1 cellular context compared by ENCODE assay signal in the genomic region with DNA sequence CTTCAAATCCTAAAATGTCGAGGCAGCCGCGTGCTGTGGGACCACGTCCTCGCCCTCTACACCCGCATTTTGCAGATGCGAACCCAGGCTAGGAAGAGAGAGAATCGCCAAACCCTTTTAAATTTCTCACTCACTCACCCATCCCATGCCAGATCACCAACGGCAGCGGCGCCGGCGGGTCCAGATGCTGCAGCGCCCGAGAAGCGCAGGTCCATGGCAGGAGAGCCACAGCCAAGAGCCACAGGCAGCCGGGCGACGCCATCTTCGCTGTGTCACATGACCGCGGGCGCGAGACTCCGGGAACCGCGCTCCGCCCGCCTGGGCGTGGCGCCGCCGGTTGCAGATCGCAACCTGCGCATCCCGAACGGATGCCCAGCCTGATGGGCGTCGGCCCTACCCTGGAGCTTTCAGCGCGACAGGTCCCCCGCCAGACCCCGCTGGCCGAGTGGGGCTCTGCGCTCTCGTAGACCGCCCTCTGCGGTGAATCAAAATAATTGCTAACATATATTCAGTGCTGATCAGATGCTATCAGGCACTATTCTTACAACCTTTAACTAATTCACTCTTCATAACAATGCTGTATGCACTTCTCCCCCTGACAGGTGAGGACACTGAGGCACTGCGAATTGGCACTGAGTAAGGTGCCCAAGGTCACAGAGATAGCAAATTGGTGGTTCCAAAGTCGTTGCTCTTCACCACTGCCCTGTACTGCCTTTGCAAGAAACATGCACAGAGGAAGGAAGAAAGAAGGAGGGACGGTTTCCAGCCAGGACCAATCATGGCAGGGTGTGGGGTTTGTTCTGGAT.
TF ChIP-seq lines count a peak whose summit lies in the region.

A gene (minus strand): TSS at position 276 of the 806 bp plus-strand sequence. CDS start 14 bp downstream, at position 262.

TF ChIP-seq in HEK293, 187 proteins besides CTCF, POLR2A, EP300 and RAD21 (continued from another document and continues in another):
- TF ChIP-seq ZNF324 (tag by site-specific recombination; IDR thresholded peaks at IDR 0.05) (peak; percentile 52), ZNF561 (tag by site-specific recombination; IDR thresholded peaks at IDR 0.05; ENCODE audit: borderline replicate concordance) (peak; percentile 74; the same call in 1 of the 2 replicates), ZNF670 (tag by site-specific recombination; IDR thresholded peaks at IDR 0.05; ENCODE audit: low read depth) (no peak), ZNF366 (tag by site-specific recombination; conservative IDR thresholded peaks at IDR 0.05) (no peak; the same call in none of the 2 replicates), YY1 (tag by site-specific recombination; IDR thresholded peaks at IDR 0.05) (peak; percentile 93), ZSCAN30 (tag by site-specific recombination; IDR thresholded peaks at IDR 0.05) (0 out of 2 replicates have a peak, but pooled peaks have one; percentile 54), ZNF660 (tag by site-specific recombination; IDR thresholded peaks at IDR 0.05) (peak; percentile 51; the same call in 1 of the 2 replicates), ZEB2 (tag by site-specific recombination; IDR thresholded peaks at IDR 0.05) (peak; percentile 95), KLF1 (tag by site-specific recombination; IDR thresholded peaks at IDR 0.05) (peak; percentile 95), ZFP69B (tag by site-specific recombination; IDR thresholded peaks at IDR 0.05) (peak; percentile 95), ZNF239 (tag by site-specific recombination; IDR thresholded peaks at IDR 0.05) (no peak), ZNF629 (tag by site-specific recombination; IDR thresholded peaks at IDR 0.05) (peak; percentile 62), ZNF843 (tag by site-specific recombination; IDR thresholded peaks at IDR 0.05) (0 out of 2 replicates have a peak, but pooled peaks have one; percentile 22), ZBTB8A (tag by site-specific recombination; IDR thresholded peaks at IDR 0.05) (peak; percentile 71), ZNF394 (tag by site-specific recombination; IDR thresholded peaks at IDR 0.05; ENCODE audit: borderline replicate concordance) (peak; percentile 38; the same call in 1 of the 2 replicates), ZBTB17 (tag by site-specific recombination; IDR thresholded peaks at IDR 0.05) (peak; percentile 95), SP3 (tag by site-specific recombination; IDR thresholded peaks at IDR 0.05) (peak; percentile 84), ZNF211 (tag by site-specific recombination; IDR thresholded peaks at IDR 0.05; ENCODE audit: low read depth) (no peak), ZNF175 (tag by site-specific recombination; IDR thresholded peaks at IDR 0.05) (no peak), YY2 (tag by site-specific recombination; IDR thresholded peaks at IDR 0.05) (peak; percentile 91), KLF7 (tag by site-specific recombination; IDR thresholded peaks at IDR 0.05; ENCODE audit: borderline replicate concordance) (peak; percentile 98), ZNF610 (tag by site-specific recombination; IDR thresholded peaks at IDR 0.05; ENCODE audit: borderline replicate concordance) (peak; percentile 67; the same call in 1 of the 2 replicates), SCRT2 (tag by site-specific recombination; IDR thresholded peaks at IDR 0.05) (peak; percentile 94), ZFP37 (tag by site-specific recombination; IDR thresholded peaks at IDR 0.05) (peak; percentile 81), IKZF3 (tag by site-specific recombination; IDR thresholded peaks at IDR 0.05) (peak; percentile 12; the same call in 1 of the 2 replicates), ZNF341 (tag by site-specific recombination; IDR thresholded peaks at IDR 0.05; ENCODE audit: low read depth) (peak; percentile 54)
- TF ChIP-seq, protein P1, sequence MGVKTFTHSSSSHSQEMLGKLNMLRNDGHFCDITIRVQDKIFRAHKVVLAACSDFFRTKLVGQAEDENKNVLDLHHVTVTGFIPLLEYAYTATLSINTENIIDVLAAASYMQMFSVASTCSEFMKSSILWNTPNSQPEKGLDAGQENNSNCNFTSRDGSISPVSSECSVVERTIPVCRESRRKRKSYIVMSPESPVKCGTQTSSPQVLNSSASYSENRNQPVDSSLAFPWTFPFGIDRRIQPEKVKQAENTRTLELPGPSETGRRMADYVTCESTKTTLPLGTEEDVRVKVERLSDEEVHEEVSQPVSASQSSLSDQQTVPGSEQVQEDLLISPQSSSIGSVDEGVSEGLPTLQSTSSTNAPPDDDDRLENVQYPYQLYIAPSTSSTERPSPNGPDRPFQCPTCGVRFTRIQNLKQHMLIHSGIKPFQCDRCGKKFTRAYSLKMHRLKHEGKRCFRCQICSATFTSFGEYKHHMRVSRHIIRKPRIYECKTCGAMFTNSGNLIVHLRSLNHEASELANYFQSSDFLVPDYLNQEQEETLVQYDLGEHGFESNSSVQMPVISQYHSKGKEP (tag by site-specific recombination; IDR thresholded peaks at IDR 0.05): peak; percentile 37; the same call in 1 of the 2 replicates
- TF ChIP-seq, protein P2, sequence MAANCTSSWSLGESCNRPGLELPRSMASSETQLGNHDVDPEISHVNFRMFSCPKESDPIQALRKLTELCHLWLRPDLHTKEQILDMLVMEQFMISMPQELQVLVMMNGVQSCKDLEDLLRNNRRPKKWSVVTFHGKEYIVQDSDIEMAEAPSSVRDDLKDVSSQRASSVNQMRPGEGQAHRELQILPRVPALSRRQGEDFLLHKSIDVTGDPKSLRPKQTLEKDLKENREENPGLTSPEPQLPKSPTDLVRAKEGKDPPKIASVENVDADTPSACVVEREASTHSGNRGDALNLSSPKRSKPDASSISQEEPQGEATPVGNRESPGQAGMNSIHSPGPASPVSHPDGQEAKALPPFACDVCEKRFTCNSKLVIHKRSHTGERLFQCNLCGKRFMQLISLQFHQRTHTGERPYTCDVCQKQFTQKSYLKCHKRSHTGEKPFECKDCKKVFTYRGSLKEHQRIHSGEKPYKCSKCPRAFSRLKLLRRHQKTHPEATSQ (tag by site-specific recombination; IDR thresholded peaks at IDR 0.05): 0 out of 2 replicates have a peak, but pooled peaks have one; percentile 40
- TF ChIP-seq, protein P3, sequence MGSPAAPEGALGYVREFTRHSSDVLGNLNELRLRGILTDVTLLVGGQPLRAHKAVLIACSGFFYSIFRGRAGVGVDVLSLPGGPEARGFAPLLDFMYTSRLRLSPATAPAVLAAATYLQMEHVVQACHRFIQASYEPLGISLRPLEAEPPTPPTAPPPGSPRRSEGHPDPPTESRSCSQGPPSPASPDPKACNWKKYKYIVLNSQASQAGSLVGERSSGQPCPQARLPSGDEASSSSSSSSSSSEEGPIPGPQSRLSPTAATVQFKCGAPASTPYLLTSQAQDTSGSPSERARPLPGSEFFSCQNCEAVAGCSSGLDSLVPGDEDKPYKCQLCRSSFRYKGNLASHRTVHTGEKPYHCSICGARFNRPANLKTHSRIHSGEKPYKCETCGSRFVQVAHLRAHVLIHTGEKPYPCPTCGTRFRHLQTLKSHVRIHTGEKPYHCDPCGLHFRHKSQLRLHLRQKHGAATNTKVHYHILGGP (tag by site-specific recombination; IDR thresholded peaks at IDR 0.05): no peak
- TF ChIP-seq, protein P4, sequence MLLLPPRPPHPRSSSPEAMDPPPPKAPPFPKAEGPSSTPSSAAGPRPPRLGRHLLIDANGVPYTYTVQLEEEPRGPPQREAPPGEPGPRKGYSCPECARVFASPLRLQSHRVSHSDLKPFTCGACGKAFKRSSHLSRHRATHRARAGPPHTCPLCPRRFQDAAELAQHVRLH (tag by site-specific recombination; IDR thresholded peaks at IDR 0.05): 0 out of 2 replicates have a peak, but pooled peaks have one; percentile 23
- TF ChIP-seq, protein P5, sequence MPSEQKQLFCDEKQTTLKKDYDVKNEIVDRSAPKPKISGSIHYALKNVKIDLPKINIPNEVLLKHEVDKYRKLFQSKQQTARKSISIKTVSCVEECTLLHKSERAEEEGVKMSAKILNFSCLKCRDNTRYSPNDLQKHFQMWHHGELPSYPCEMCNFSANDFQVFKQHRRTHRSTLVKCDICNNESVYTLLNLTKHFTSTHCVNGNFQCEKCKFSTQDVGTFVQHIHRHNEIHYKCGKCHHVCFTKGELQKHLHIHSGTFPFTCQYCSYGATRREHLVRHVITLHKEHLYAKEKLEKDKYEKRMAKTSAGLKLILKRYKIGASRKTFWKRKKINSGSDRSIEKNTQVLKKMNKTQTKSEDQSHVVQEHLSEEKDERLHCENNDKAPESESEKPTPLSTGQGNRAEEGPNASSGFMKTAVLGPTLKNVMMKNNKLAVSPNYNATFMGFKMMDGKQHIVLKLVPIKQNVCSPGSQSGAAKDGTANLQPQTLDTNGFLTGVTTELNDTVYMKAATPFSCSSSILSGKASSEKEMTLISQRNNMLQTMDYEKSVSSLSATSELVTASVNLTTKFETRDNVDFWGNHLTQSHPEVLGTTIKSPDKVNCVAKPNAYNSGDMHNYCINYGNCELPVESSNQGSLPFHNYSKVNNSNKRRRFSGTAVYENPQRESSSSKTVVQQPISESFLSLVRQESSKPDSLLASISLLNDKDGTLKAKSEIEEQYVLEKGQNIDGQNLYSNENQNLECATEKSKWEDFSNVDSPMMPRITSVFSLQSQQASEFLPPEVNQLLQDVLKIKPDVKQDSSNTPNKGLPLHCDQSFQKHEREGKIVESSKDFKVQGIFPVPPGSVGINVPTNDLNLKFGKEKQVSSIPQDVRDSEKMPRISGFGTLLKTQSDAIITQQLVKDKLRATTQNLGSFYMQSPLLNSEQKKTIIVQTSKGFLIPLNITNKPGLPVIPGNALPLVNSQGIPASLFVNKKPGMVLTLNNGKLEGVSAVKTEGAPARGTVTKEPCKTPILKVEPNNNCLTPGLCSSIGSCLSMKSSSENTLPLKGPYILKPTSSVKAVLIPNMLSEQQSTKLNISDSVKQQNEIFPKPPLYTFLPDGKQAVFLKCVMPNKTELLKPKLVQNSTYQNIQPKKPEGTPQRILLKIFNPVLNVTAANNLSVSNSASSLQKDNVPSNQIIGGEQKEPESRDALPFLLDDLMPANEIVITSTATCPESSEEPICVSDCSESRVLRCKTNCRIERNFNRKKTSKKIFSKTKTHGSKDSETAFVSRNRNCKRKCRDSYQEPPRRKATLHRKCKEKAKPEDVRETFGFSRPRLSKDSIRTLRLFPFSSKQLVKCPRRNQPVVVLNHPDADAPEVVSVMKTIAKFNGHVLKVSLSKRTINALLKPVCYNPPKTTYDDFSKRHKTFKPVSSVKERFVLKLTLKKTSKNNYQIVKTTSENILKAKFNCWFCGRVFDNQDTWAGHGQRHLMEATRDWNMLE (tag by site-specific recombination; conservative IDR thresholded peaks at IDR 0.05; ENCODE audit: low read depth): no peak
- TF ChIP-seq, protein P6, sequence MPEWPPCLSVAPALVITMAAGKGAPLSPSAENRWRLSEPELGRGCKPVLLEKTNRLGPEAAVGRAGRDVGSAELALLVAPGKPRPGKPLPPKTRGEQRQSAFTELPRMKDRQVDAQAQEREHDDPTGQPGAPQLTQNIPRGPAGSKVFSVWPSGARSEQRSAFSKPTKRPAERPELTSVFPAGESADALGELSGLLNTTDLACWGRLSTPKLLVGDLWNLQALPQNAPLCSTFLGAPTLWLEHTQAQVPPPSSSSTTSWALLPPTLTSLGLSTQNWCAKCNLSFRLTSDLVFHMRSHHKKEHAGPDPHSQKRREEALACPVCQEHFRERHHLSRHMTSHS (tag by site-specific recombination; IDR thresholded peaks at IDR 0.05): no peak
- TF ChIP-seq, protein P7, sequence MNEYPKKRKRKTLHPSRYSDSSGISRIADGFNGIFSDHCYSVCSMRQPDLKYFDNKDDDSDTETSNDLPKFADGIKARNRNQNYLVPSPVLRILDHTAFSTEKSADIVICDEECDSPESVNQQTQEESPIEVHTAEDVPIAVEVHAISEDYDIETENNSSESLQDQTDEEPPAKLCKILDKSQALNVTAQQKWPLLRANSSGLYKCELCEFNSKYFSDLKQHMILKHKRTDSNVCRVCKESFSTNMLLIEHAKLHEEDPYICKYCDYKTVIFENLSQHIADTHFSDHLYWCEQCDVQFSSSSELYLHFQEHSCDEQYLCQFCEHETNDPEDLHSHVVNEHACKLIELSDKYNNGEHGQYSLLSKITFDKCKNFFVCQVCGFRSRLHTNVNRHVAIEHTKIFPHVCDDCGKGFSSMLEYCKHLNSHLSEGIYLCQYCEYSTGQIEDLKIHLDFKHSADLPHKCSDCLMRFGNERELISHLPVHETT (tag by site-specific recombination; IDR thresholded peaks at IDR 0.05): peak; percentile 64; the same call in 1 of the 2 replicates
- TF ChIP-seq, protein P8, sequence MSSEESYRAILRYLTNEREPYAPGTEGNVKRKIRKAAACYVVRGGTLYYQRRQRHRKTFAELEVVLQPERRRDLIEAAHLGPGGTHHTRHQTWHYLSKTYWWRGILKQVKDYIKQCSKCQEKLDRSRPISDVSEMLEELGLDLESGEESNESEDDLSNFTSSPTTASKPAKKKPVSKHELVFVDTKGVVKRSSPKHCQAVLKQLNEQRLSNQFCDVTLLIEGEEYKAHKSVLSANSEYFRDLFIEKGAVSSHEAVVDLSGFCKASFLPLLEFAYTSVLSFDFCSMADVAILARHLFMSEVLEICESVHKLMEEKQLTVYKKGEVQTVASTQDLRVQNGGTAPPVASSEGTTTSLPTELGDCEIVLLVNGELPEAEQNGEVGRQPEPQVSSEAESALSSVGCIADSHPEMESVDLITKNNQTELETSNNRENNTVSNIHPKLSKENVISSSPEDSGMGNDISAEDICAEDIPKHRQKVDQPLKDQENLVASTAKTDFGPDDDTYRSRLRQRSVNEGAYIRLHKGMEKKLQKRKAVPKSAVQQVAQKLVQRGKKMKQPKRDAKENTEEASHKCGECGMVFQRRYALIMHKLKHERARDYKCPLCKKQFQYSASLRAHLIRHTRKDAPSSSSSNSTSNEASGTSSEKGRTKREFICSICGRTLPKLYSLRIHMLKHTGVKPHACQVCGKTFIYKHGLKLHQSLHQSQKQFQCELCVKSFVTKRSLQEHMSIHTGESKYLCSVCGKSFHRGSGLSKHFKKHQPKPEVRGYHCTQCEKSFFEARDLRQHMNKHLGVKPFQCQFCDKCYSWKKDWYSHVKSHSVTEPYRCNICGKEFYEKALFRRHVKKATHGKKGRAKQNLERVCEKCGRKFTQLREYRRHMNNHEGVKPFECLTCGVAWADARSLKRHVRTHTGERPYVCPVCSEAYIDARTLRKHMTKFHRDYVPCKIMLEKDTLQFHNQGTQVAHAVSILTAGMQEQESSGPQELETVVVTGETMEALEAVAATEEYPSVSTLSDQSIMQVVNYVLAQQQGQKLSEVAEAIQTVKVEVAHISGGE (tag by site-specific recombination; conservative IDR thresholded peaks at IDR 0.05; ENCODE audit: low read depth): no peak
- TF ChIP-seq, protein P9, sequence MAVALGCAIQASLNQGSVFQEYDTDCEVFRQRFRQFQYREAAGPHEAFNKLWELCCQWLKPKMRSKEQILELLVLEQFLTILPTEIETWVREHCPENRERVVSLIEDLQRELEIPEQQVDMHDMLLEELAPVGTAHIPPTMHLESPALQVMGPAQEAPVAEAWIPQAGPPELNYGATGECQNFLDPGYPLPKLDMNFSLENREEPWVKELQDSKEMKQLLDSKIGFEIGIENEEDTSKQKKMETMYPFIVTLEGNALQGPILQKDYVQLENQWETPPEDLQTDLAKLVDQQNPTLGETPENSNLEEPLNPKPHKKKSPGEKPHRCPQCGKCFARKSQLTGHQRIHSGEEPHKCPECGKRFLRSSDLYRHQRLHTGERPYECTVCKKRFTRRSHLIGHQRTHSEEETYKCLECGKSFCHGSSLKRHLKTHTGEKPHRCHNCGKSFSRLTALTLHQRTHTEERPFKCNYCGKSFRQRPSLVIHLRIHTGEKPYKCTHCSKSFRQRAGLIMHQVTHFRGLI (tag by site-specific recombination; IDR thresholded peaks at IDR 0.05): peak; percentile 80
- TF ChIP-seq, protein P10, sequence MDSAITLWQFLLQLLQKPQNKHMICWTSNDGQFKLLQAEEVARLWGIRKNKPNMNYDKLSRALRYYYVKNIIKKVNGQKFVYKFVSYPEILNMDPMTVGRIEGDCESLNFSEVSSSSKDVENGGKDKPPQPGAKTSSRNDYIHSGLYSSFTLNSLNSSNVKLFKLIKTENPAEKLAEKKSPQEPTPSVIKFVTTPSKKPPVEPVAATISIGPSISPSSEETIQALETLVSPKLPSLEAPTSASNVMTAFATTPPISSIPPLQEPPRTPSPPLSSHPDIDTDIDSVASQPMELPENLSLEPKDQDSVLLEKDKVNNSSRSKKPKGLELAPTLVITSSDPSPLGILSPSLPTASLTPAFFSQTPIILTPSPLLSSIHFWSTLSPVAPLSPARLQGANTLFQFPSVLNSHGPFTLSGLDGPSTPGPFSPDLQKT (IDR thresholded peaks at IDR 0.05; ENCODE audit: borderline replicate concordance, low read depth, low read length): no peak
